In genomic region chr2:105573910-105574655, GRCh38 we compare ENCODE assay signal across 15 cellular contexts.
DNase-seq lines count a peak whose midpoint lies in the region; ATAC-seq and TF ChIP-seq lines count a peak whose summit lies in the region.
"Had no signal": no experiment of that assay in that cellular context is flagged by ENCODE, and none has a peak within 500 bp of the region (broad histone marks: within the 10 kb centered on the region; RNA-seq: fewer than 3 reads in every experiment).

No MANE protein-coding gene starts in this region.

- peaks cover 7% of the 10 kb centered on the region for H3K4me1 ChIP-seq in Loucy (ENCODE audit: insufficient read depth, low read length, poor library complexity, severe bottlenecking)

- H3F3A ChIP-seq in Loucy (ENCODE audit: low read depth) = no peaks in the 10 kb centered on the region

- no peak overlapping the region for H3K4me3 ChIP-seq in Loucy (ENCODE audit: low read length, poor library complexity, severe bottlenecking)
- no peak overlapping the region for H3K4me3 ChIP-seq in H7 (ENCODE audit: insufficient read depth, low read depth, low read length)
- H3K4me3 ChIP-seq: heart left ventricle, suprapubic skin had no signal

- DNase-seq in COR-L47 (lab: John Stamatoyannopoulos, UW) (peak; percentile 54), NCI-H526 treated with DMSO at 0.1 percent for 48 hours (lab: John Stamatoyannopoulos, UW) (peak; percentile 26), islet precursor cell (peak; percentile 22), H7 (no peak)
- DNase-seq: heart left ventricle; kidney glomerular epithelial cell; NCI-H1694 treated with DMSO at 0.1 percent for 48 hours; stimulated activated CD4-positive, alpha-beta T cell treated with anti-CD3 and anti-CD28 coated beads, Interleukin-15, amount 100 ng/mL, for 24 hours; SW 1271; WERI-Rb-1 had no signal

- H2AFZ ChIP-seq in Loucy (ENCODE audit: low read length) = peak overlapping the region; percentile 70
- H2AFZ ChIP-seq: parathyroid adenoma had no signal

- H3K9ac ChIP-seq in Loucy (ENCODE audit: low read depth, low read length, poor library complexity, severe bottlenecking) = no peak overlapping the region
- H3K9ac ChIP-seq: parathyroid adenoma had no signal

- no peaks in the 10 kb centered on the region for H4K20me1 ChIP-seq in Loucy (ENCODE audit: insufficient read depth, low read length, poor library complexity, severe bottlenecking)

- no peaks in the 10 kb centered on the region for H3K27me3 ChIP-seq in Loucy (ENCODE audit: insufficient read depth, low read length, poor library complexity, severe bottlenecking)
- H3K27me3 ChIP-seq in H7 (ENCODE audit: control insufficient read depth, insufficient read depth, low read length) = no peaks in the 10 kb centered on the region
- H3K27me3 ChIP-seq: heart left ventricle, suprapubic skin had no signal

- no peaks in the 10 kb centered on the region for H3K9me3 ChIP-seq in Loucy (ENCODE audit: insufficient read depth, low read depth, low read length)
- H3K9me3 ChIP-seq: heart left ventricle, suprapubic skin had no signal

- peak overlapping the region; percentile 17 for H3K4me2 ChIP-seq in Loucy (ENCODE audit: low read depth, low read length, poor library complexity, severe bottlenecking)

- no peak for ATAC-seq in HG03457 (IDR thresholded peaks at IDR 0.05; ENCODE audit: unreplicated experiment)
- no peak for ATAC-seq in HG02642 (IDR thresholded peaks at IDR 0.05; ENCODE audit: poor library complexity, unreplicated experiment)
- ATAC-seq: heart left ventricle had no signal

- H3K36me3 ChIP-seq in Loucy (ENCODE audit: insufficient read depth, low read length) = no peaks in the 10 kb centered on the region
- no peaks in the 10 kb centered on the region for H3K36me3 ChIP-seq in H7 (replicated peaks; ENCODE audit: control insufficient read depth, insufficient read depth, low read length)
- H3K36me3 ChIP-seq: heart left ventricle, suprapubic skin, WERI-Rb-1 had no signal

- H3K9me2 ChIP-seq in Loucy (replicated peaks; ENCODE audit: low read depth, low read length) = no peaks in the 10 kb centered on the region

- TF ChIP-seq CTCF in Loucy (conservative IDR thresholded peaks at IDR 0.05; ENCODE audit: low read length) = no peak

- H3K79me2 ChIP-seq in Loucy (ENCODE audit: insufficient read depth, low read length) = no peaks in the 10 kb centered on the region
- H3K79me2 ChIP-seq: parathyroid adenoma had no signal
